In genomic region chr5:73450672-73451217, GRCh38 we compare ENCODE assay signal across 1 cellular context.
TF ChIP-seq lines count a peak whose summit lies in the region.

No MANE protein-coding gene starts in this region.

TF ChIP-seq in H1, 55 proteins besides CTCF, POLR2A, EP300 and RAD21:
- peak; percentile 95 for TF ChIP-seq RNF2 (IDR thresholded peaks at IDR 0.05; ENCODE audit: borderline replicate concordance, low read depth, low read length, missing control alignments, poor library complexity, severe bottlenecking)
- TF ChIP-seq EZH2 (IDR thresholded peaks at IDR 0.05; ENCODE audit: low read depth, low read length, severe bottlenecking) = peak; percentile 94
- TF ChIP-seq SUZ12 (IDR thresholded peaks at IDR 0.05; ENCODE audit: low read length) = peak; percentile 98
- 0 out of 2 replicates have a peak, but pooled peaks have one; percentile 15 for TF ChIP-seq RBBP5 (IDR thresholded peaks at IDR 0.05; ENCODE audit: borderline replicate concordance, low read depth, low read length)
- TF ChIP-seq ZNF274 (IDR thresholded peaks at IDR 0.05; ENCODE audit: borderline replicate concordance, extremely low read depth, low read length) = no peak
- TF ChIP-seq CBX8 (IDR thresholded peaks at IDR 0.05; ENCODE audit: borderline replicate concordance, low read depth, low read length) = 0 out of 2 replicates have a peak, but pooled peaks have one; percentile 31
